8 cellular contexts compared by ENCODE assay signal in genomic region chr9:137453643-137454081, GRCh38. TPM values are rescaled to one million over a fixed set of nuclear protein-coding genes. Genes with fewer than 3 reads are reported as not detected.
A peak's percentile ranks its signal among the peaks of the same experiment; 100 is the strongest.
DNase-seq lines count a peak whose midpoint lies in the region; ATAC-seq and TF ChIP-seq lines count a peak whose summit lies in the region.

No MANE protein-coding gene starts in this region.

- H3K4me1 Mint-ChIP-seq in T-helper 2 cell treated with Interferon-gamma antibody and Interleukin-4, amounts not matched to agents 5 μg/mL and 100 μg/mL, for 36 hours (ENCODE audit: low read depth) = peaks cover 14% of the 10 kb centered on the region
- peaks cover 9% of the 10 kb centered on the region for H3K4me1 Mint-ChIP-seq in MCF 10A (ENCODE audit: insufficient read depth, unreplicated experiment)

- peak overlapping the region; percentile 46; the same call in 1 of the 2 replicates for H3K4me3 ChIP-seq in iPS-18c (ENCODE audit: insufficient read depth, low read depth, low read length)

- H3K4me3 Mint-ChIP-seq in T-helper 2 cell treated with Interferon-gamma antibody and Interleukin-4, amounts not matched to agents 5 μg/mL and 100 μg/mL, for 36 hours = peak overlapping the region; percentile 57
- peak overlapping the region; percentile 68 for H3K4me3 Mint-ChIP-seq in MCF 10A (ENCODE audit: unreplicated experiment)

- POLR2A ChIA-PET in MCF 10A (lab: Yijun Ruan, JAX) = no interaction called here

- no peaks in the 10 kb centered on the region for H3K9me3 Mint-ChIP-seq in T-helper 2 cell treated with Interferon-gamma antibody and Interleukin-4, amounts not matched to agents 5 μg/mL and 100 μg/mL, for 36 hours
- H3K9me3 Mint-ChIP-seq in MCF 10A (ENCODE audit: unreplicated experiment) = no peaks in the 10 kb centered on the region

- no peak overlapping the region for H3K27ac Mint-ChIP-seq in T-helper 2 cell treated with Interferon-gamma antibody and Interleukin-4, amounts not matched to agents 5 μg/mL and 100 μg/mL, for 36 hours
- no peak overlapping the region for H3K27ac Mint-ChIP-seq in MCF 10A (ENCODE audit: low read depth, unreplicated experiment)

- no TSS peak for BruUV-seq in MCF 10A (replicated peaks; lab: Mats Ljungman, UMichigan)

- H3K9me3 ChIP-seq in iPS-18c (ENCODE audit: control insufficient read depth, insufficient read depth, low read length) = no peaks in the 10 kb centered on the region

- TF ChIP-seq CTCF in MCF 10A (IDR thresholded peaks at IDR 0.05; ENCODE audit: unreplicated experiment) = no peak

- no peaks in the 10 kb centered on the region for H3K27me3 Mint-ChIP-seq in T-helper 2 cell treated with Interferon-gamma antibody and Interleukin-4, amounts not matched to agents 5 μg/mL and 100 μg/mL, for 36 hours (ENCODE audit: low read depth)
- no peaks in the 10 kb centered on the region for H3K27me3 Mint-ChIP-seq in MCF 10A (ENCODE audit: insufficient read depth, unreplicated experiment)

- DNase-seq in EH (ENCODE audit: low read depth) (peak; percentile 79), MCF 10A (ENCODE audit: unreplicated experiment) (peak; percentile 56), NCI-H446 treated with DMSO at 0.1 percent for 48 hours (lab: John Stamatoyannopoulos, UW) (no peak)
- DNase-seq in T-helper 2 cell treated with Interferon-gamma antibody and Interleukin-4, amounts not matched to agents 5 μg/mL and 100 μg/mL, for 36 hours (ENCODE audit: low spot score) = peak; percentile 53
- DNase-seq in stimulated activated CD4-positive, alpha-beta T cell treated with anti-CD3 and anti-CD28 coated beads, Interleukin-12 subunit alpha, Interleukin-12 subunit beta, amount 100 ng/mL, for 24 hours (ENCODE audit: low read depth in 2 of 2) = peak; percentile 46 to 50

- intact Hi-C loops in MCF 10A (cut with micrococcal nuclease) = no loop called here

- ATAC-seq in HG03103 (IDR thresholded peaks at IDR 0.05; ENCODE audit: low read depth, unreplicated experiment) = peak; percentile 56
- ATAC-seq in GM19328 (IDR thresholded peaks at IDR 0.05; ENCODE audit: unreplicated experiment) = no peak

- CTCF ChIA-PET in MCF 10A (lab: Yijun Ruan, JAX) = interaction anchor here (1.2 to 1.8 kb wide), 2 partner anchors 8 to 31 kb away, joined by 3 to 5 read pairs; partner anchors contain the start of gene EXD3

- peaks cover 20% of the 10 kb centered on the region for H3K36me3 Mint-ChIP-seq in T-helper 2 cell treated with Interferon-gamma antibody and Interleukin-4, amounts not matched to agents 5 μg/mL and 100 μg/mL, for 36 hours (ENCODE audit: low read depth)
- peaks cover 6% of the 10 kb centered on the region for H3K36me3 Mint-ChIP-seq in MCF 10A (ENCODE audit: insufficient read depth, unreplicated experiment)

RNA-seq across cellular contexts. Expression of gene NSMF, which starts 5.5 kb away (rescaled TPM):
- total RNA-seq in MCF 10A (2022) = 37.8 and 43.1 TPM in 2 replicates

RNA-seq across cellular contexts. Expression of gene ENTPD8, which starts 12.5 kb away (rescaled TPM):
- total RNA-seq in MCF 10A (2022) = not detected in 2 replicates

RNA-seq across cellular contexts. Expression of gene NOXA1, which starts 30.5 kb away (rescaled TPM):
- total RNA-seq in MCF 10A (2022) = 8.2 and 8.9 TPM in 2 replicates

RNA-seq across cellular contexts. Expression of gene EXD3, which starts 30.7 kb away (rescaled TPM):
- 17.1 and 23.9 TPM in 2 replicates for total RNA-seq in MCF 10A (2022)
